31 cellular contexts compared by ENCODE assay signal in the genomic region with DNA sequence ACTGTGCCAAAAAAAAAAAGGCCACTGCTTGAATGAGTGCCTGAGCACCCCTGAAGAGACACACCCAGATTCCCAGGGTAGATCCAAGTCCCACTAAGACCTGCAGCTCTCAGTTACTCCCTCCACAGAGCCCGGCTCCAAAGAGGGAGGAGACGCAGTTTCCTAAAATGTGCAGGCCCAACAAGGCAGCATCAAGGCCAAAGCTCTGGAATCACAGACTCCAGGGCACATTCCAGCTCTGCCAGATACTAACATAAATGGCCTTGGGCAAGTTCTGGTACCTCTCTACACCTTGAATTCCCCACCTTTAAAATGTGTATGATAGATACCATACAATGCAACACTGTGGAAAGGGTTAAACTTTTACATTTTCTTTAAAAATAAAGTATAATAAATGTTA. TPM values are rescaled to one million over a fixed set of nuclear protein-coding genes. Genes with fewer than 3 reads are reported as not detected.
"Had no signal": no experiment of that assay in that cellular context is flagged by ENCODE, and none has a peak within 500 bp of the region (broad histone marks: within the 10 kb centered on the region; RNA-seq: fewer than 3 reads in every experiment).

No MANE protein-coding gene starts in this region.

- H3K4me3 Mint-ChIP-seq: activated CD4-positive, alpha-beta memory T cell treated with anti-CD3 and anti-CD28 coated beads for 36 hours; activated CD4-positive, alpha-beta T cell treated with anti-CD3 and anti-CD28 coated beads for 36 hours; activated CD4-positive, alpha-beta T cell treated with anti-CD3 and anti-CD28 coated beads, Interleukin-2, amount 10 ng/mL, durations not matched to agents 24 days and 14 days; activated CD8-positive, alpha-beta memory T cell treated with anti-CD3 and anti-CD28 coated beads, Interleukin-2, amount 10 ng/mL, durations not matched to agents 7 days and 5 days; activated CD8-positive, alpha-beta T cell treated with anti-CD3 and anti-CD28 coated beads, Interleukin-2, amount 10 ng/mL, durations not matched to agents 7 days and 5 days; activated naive CD4-positive, alpha-beta T cell treated with anti-CD3 and anti-CD28 coated beads for 36 hours; activated naive CD4-positive, alpha-beta T cell treated with anti-CD3 and anti-CD28 coated beads, Interleukin-2, amount 50 U/mL, for 24 hours; activated naive CD8-positive, alpha-beta T cell treated with anti-CD3 and anti-CD28 coated beads for 36 hours; activated naive CD8-positive, alpha-beta T cell treated with anti-CD3 and anti-CD28 coated beads, Interleukin-2, amount 50 U/mL, for 24 hours; activated T-helper 1 cell treated with anti-CD3 and anti-CD28 coated beads, Interleukin-12 subunit alpha, Interleukin-12 subunit beta, Interleukin-2, Interleukin-4 antibody, amounts not matched to agents 30 ng/mL and 10 ng/mL and 1 ng/mL, durations not matched to agents 14 hours and 24 hours and 36 hours had no signal

- H3K36me3 Mint-ChIP-seq: activated CD4-positive, alpha-beta memory T cell treated with anti-CD3 and anti-CD28 coated beads for 36 hours; activated CD8-positive, alpha-beta memory T cell treated with anti-CD3 and anti-CD28 coated beads, Interleukin-2, amount 10 ng/mL, durations not matched to agents 7 days and 5 days; activated naive CD4-positive, alpha-beta T cell treated with anti-CD3 and anti-CD28 coated beads, Interleukin-2, amount 50 U/mL, for 24 hours; activated naive CD8-positive, alpha-beta T cell treated with anti-CD3 and anti-CD28 coated beads for 36 hours had no signal

- H3K4me1 ChIP-seq: body of pancreas, foreskin keratinocyte, gastrocnemius medialis had no signal

- ATAC-seq: activated CD4-positive, alpha-beta T cell treated with anti-CD3 and anti-CD28 coated beads for 36 hours; activated CD8-positive, alpha-beta memory T cell treated with anti-CD3 and anti-CD28 coated beads, Interleukin-2, amount 10 ng/mL, durations not matched to agents 7 days and 5 days; activated CD8-positive, alpha-beta T cell treated with anti-CD3 and anti-CD28 coated beads, Interleukin-2, amount 10 ng/mL, durations not matched to agents 7 days and 5 days; activated naive CD8-positive, alpha-beta T cell treated with anti-CD3 and anti-CD28 coated beads, Interleukin-2, amount 50 U/mL, for 24 hours; body of pancreas; foreskin keratinocyte; gastrocnemius medialis; heart left ventricle had no signal

- H3K9me3 ChIP-seq: adrenal gland, body of pancreas, esophagus muscularis mucosa, gastrocnemius medialis, heart left ventricle had no signal

- H3K27me3 ChIP-seq: adrenal gland, body of pancreas, esophagus muscularis mucosa, foreskin keratinocyte, gastrocnemius medialis, heart left ventricle had no signal

- H3K4me3 ChIP-seq: adrenal gland, body of pancreas, esophagus muscularis mucosa, gastrocnemius medialis, heart left ventricle had no signal

- H3K9me3 Mint-ChIP-seq: activated CD4-positive, alpha-beta memory T cell treated with anti-CD3 and anti-CD28 coated beads for 36 hours; activated CD4-positive, alpha-beta T cell treated with anti-CD3 and anti-CD28 coated beads, Interleukin-2, amount 10 ng/mL, durations not matched to agents 24 days and 14 days; activated naive CD4-positive, alpha-beta T cell treated with anti-CD3 and anti-CD28 coated beads for 36 hours; activated naive CD4-positive, alpha-beta T cell treated with anti-CD3 and anti-CD28 coated beads, Interleukin-2, amount 50 U/mL, for 24 hours; activated naive CD8-positive, alpha-beta T cell treated with anti-CD3 and anti-CD28 coated beads for 36 hours; activated naive CD8-positive, alpha-beta T cell treated with anti-CD3 and anti-CD28 coated beads, Interleukin-2, amount 50 U/mL, for 24 hours; activated T-helper 1 cell treated with anti-CD3 and anti-CD28 coated beads, Interleukin-12 subunit alpha, Interleukin-12 subunit beta, Interleukin-2, Interleukin-4 antibody, amounts not matched to agents 30 ng/mL and 10 ng/mL and 1 ng/mL, durations not matched to agents 14 hours and 24 hours and 36 hours; activated T-helper 2 cell treated with anti-CD3 and anti-CD28 coated beads, Interferon-gamma antibody, Interleukin-2, Interleukin-4, amounts not matched to agents 10 μg/mL and 5 μg/mL and 100 μg/mL, durations not matched to agents 14 hours and 24 hours and 36 hours had no signal

- H3K27ac Mint-ChIP-seq: activated CD4-positive, alpha-beta memory T cell treated with anti-CD3 and anti-CD28 coated beads for 36 hours; activated CD4-positive, alpha-beta T cell treated with anti-CD3 and anti-CD28 coated beads for 36 hours; activated CD4-positive, alpha-beta T cell treated with anti-CD3 and anti-CD28 coated beads, Interleukin-2, amount 10 ng/mL, durations not matched to agents 24 days and 14 days; activated CD8-positive, alpha-beta memory T cell treated with anti-CD3 and anti-CD28 coated beads, Interleukin-2, amount 10 ng/mL, durations not matched to agents 7 days and 5 days; activated CD8-positive, alpha-beta T cell treated with anti-CD3 and anti-CD28 coated beads, Interleukin-2, amount 10 ng/mL, durations not matched to agents 7 days and 5 days; activated naive CD4-positive, alpha-beta T cell treated with anti-CD3 and anti-CD28 coated beads for 36 hours; activated naive CD4-positive, alpha-beta T cell treated with anti-CD3 and anti-CD28 coated beads, Interleukin-2, amount 50 U/mL, for 24 hours; activated naive CD8-positive, alpha-beta T cell treated with anti-CD3 and anti-CD28 coated beads for 36 hours; activated naive CD8-positive, alpha-beta T cell treated with anti-CD3 and anti-CD28 coated beads, Interleukin-2, amount 50 U/mL, for 24 hours; activated T-helper 1 cell treated with anti-CD3 and anti-CD28 coated beads, Interleukin-12 subunit alpha, Interleukin-12 subunit beta, Interleukin-2, Interleukin-4 antibody, amounts not matched to agents 30 ng/mL and 10 ng/mL and 1 ng/mL, durations not matched to agents 14 hours and 24 hours and 36 hours; activated T-helper 2 cell treated with anti-CD3 and anti-CD28 coated beads, Interferon-gamma antibody, Interleukin-2, Interleukin-4, amounts not matched to agents 10 μg/mL and 5 μg/mL and 100 μg/mL, durations not matched to agents 14 hours and 24 hours and 36 hours had no signal

- H3K27me3 Mint-ChIP-seq: activated naive CD4-positive, alpha-beta T cell treated with anti-CD3 and anti-CD28 coated beads, Interleukin-2, amount 50 U/mL, for 24 hours; activated naive CD8-positive, alpha-beta T cell treated with anti-CD3 and anti-CD28 coated beads, Interleukin-2, amount 50 U/mL, for 24 hours had no signal

- H3K4me1 Mint-ChIP-seq: activated naive CD4-positive, alpha-beta T cell treated with anti-CD3 and anti-CD28 coated beads, Interleukin-2, amount 50 U/mL, for 24 hours had no signal

- DNase-seq: activated CD4-positive, alpha-beta memory T cell treated with anti-CD3 and anti-CD28 coated beads for 36 hours; activated CD4-positive, alpha-beta T cell treated with anti-CD3 and anti-CD28 coated beads for 36 hours; activated CD4-positive, alpha-beta T cell treated with anti-CD3 and anti-CD28 coated beads, Interleukin-2, amount 10 ng/mL, durations not matched to agents 24 days and 14 days; activated CD4-positive, CD25-positive, alpha-beta regulatory T cell; activated CD4-positive, CD25-positive, alpha-beta regulatory T cell treated with anti-CD3 and anti-CD28 coated beads, Interleukin-2, amount 50 U/mL, for 72 hours; activated CD8-positive, alpha-beta memory T cell treated with anti-CD3 and anti-CD28 coated beads, Interleukin-2, amount 10 ng/mL, durations not matched to agents 7 days and 5 days; activated CD8-positive, alpha-beta memory T cell treated with anti-CD3 and anti-CD28 coated beads, Interleukin-2, amount 50 U/mL, for 4 hours; activated CD8-positive, alpha-beta T cell treated with anti-CD3 and anti-CD28 coated beads, Interleukin-2, amount 10 ng/mL, durations not matched to agents 7 days and 5 days; activated effector memory CD4-positive, alpha-beta T cell treated with anti-CD3 and anti-CD28 coated beads, Interleukin-2, amount 50 U/mL, for 16 hours; activated naive CD4-positive, alpha-beta T cell treated with anti-CD3 and anti-CD28 coated beads for 36 hours; activated naive CD8-positive, alpha-beta T cell treated with anti-CD3 and anti-CD28 coated beads for 36 hours; activated naive CD8-positive, alpha-beta T cell treated with anti-CD3 and anti-CD28 coated beads, Interleukin-2, amount 50 U/mL, for 24 hours; activated T-cell treated with anti-CD3 and anti-CD28 coated beads, Interleukin-2, amount 50 U/mL, for 1 hour; activated T-cell treated with anti-CD3 and anti-CD28 coated beads, Interleukin-2, amount 50 U/mL, for 48 hours; adrenal gland; amygdala; body of pancreas; caudate nucleus; cortex of kidney; effector memory CD4-positive, alpha-beta T cell; erythroblast; foreskin keratinocyte; gastrocnemius medialis; glutamatergic neuron; heart left ventricle; T-helper 2 cell had no signal

- H3K27ac ChIP-seq: adrenal gland, body of pancreas, esophagus muscularis mucosa, foreskin keratinocyte, gastrocnemius medialis, heart left ventricle had no signal

- H3K36me3 ChIP-seq: adrenal gland, esophagus muscularis mucosa, gastrocnemius medialis, heart left ventricle had no signal

RNA-seq across cellular contexts. Expression of a gene that starts 57.0 kb away (rescaled TPM):
- total RNA-seq: T-helper 1 cell treated with Interleukin-12 subunit alpha and Interleukin-12 subunit beta and Interleukin-4 antibody, amounts not matched to agents 30 ng/mL and 1 ng/mL, for 36 hours had no signal
